ENCODE assay signal across 1 cellular context in the genomic region with DNA sequence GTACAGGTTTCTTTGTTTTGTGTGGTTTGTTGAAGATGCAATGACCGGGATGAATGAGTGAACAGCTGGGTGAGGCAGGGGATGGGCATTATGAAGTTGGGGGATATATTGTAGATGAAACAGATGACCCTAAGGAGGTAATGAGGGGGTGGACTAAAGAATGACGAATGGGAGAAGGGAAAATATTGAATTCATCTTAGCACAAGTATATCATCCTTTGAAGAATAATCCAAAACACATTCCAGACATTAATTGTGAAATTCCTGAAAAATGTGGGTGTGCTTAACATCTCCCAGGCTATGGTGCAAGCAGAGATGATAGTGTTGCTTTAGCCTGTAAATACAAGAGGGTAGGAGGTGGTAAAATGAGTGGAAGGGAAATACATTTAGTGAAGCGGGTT.
TF ChIP-seq lines count a peak whose summit lies in the region.

No MANE protein-coding gene starts in this region.

TF ChIP-seq in IMR-90, 13 proteins besides CTCF, POLR2A, EP300 and RAD21:
- TF ChIP-seq NFE2L2 (IDR thresholded peaks at IDR 0.05; ENCODE audit: low read depth, low read length) = no peak
- peak; percentile 63 for TF ChIP-seq CEBPB (IDR thresholded peaks at IDR 0.05; ENCODE audit: low read depth, low read length)
TF ChIP-seq in IMR-90: peak in this region for 1.
